17 cellular contexts compared by ENCODE assay signal in genomic region chr15:67173015-67173414, GRCh38.
DNase-seq lines count a peak whose midpoint lies in the region; ATAC-seq and TF ChIP-seq lines count a peak whose summit lies in the region.
"Had no signal": no experiment of that assay in that cellular context is flagged by ENCODE, and none has a peak within 500 bp of the region (broad histone marks: within the 10 kb centered on the region; RNA-seq: fewer than 3 reads in every experiment).

No MANE protein-coding gene starts in this region.

- no peaks in the 10 kb centered on the region for H3K27me3 ChIP-seq in CD4-positive, CD25-positive, alpha-beta regulatory T cell (ENCODE audit: control insufficient read depth, insufficient read depth, low read length)
- H3K27me3 ChIP-seq: upper lobe of left lung had no signal

- H3K4me3 Mint-ChIP-seq in T-helper 1 cell treated with Interleukin-12 subunit alpha and Interleukin-12 subunit beta and Interleukin-4 antibody, amounts not matched to agents 30 μg/mL and 1 μg/mL, for 36 hours = no peak overlapping the region
- H3K4me3 Mint-ChIP-seq in CD4-positive, CD25-positive, alpha-beta regulatory T cell = peak overlapping the region in 1 of 4 donors; percentile 8
- H3K4me3 Mint-ChIP-seq in T-helper 17 cell (peak overlapping the region; percentile 41), nephron progenitor cell (no peak overlapping the region)
- H3K4me3 Mint-ChIP-seq: natural killer cell had no signal

- H3K27me3 Mint-ChIP-seq in T-helper 1 cell treated with Interleukin-12 subunit alpha and Interleukin-12 subunit beta and Interleukin-4 antibody, amounts not matched to agents 30 μg/mL and 1 μg/mL, for 36 hours (ENCODE audit: low read depth) = no peaks in the 10 kb centered on the region
- no peaks in the 10 kb centered on the region for H3K27me3 Mint-ChIP-seq in CD4-positive, CD25-positive, alpha-beta regulatory T cell
- H3K27me3 Mint-ChIP-seq in T-helper 17 cell (no peaks in the 10 kb centered on the region), nephron progenitor cell (ENCODE audit: low read depth, poor library complexity) (peaks cover 4% of the 10 kb centered on the region)

- no peak overlapping the region for H3K27ac ChIP-seq in CD4-positive, CD25-positive, alpha-beta regulatory T cell (ENCODE audit: insufficient read depth, low read length, poor library complexity, severe bottlenecking)
- H3K27ac ChIP-seq: 22Rv1, upper lobe of left lung had no signal

- no peak for ATAC-seq in CD4-positive, CD25-positive, alpha-beta regulatory T cell (ENCODE audit: low read depth in 2 of 2)
- ATAC-seq in T-helper 17 cell = no peak
- ATAC-seq in GM18517 (IDR thresholded peaks at IDR 0.05; ENCODE audit: unreplicated experiment) = no peak
- no peak for ATAC-seq in GM19035 (IDR thresholded peaks at IDR 0.05; ENCODE audit: unreplicated experiment)
- ATAC-seq: natural killer cell had no signal

- H3K4me1 Mint-ChIP-seq in T-helper 1 cell treated with Interleukin-12 subunit alpha and Interleukin-12 subunit beta and Interleukin-4 antibody, amounts not matched to agents 30 μg/mL and 1 μg/mL, for 36 hours (ENCODE audit: low read depth) = peaks cover 65% of the 10 kb centered on the region
- peaks cover 13 to 52% (median 40%) of the 10 kb centered on the region in 4 donors for H3K4me1 Mint-ChIP-seq in CD4-positive, CD25-positive, alpha-beta regulatory T cell
- H3K4me1 Mint-ChIP-seq in T-helper 17 cell = peaks cover 55% of the 10 kb centered on the region
- H3K4me1 Mint-ChIP-seq in nephron progenitor cell = peaks cover 97% of the 10 kb centered on the region

- peak overlapping the region; percentile 41 for H3K27ac Mint-ChIP-seq in T-helper 1 cell treated with Interleukin-12 subunit alpha and Interleukin-12 subunit beta and Interleukin-4 antibody, amounts not matched to agents 30 μg/mL and 1 μg/mL, for 36 hours
- H3K27ac Mint-ChIP-seq in CD4-positive, CD25-positive, alpha-beta regulatory T cell = peak overlapping the region in 2 of 3 donors; percentile 92 to 94
- H3K27ac Mint-ChIP-seq in T-helper 17 cell = peak overlapping the region; percentile 95
- peak overlapping the region; percentile 55 for H3K27ac Mint-ChIP-seq in nephron progenitor cell

- H3K9me3 Mint-ChIP-seq in T-helper 1 cell treated with Interleukin-12 subunit alpha and Interleukin-12 subunit beta and Interleukin-4 antibody, amounts not matched to agents 30 μg/mL and 1 μg/mL, for 36 hours = no peaks in the 10 kb centered on the region
- no peaks in the 10 kb centered on the region for H3K9me3 Mint-ChIP-seq in CD4-positive, CD25-positive, alpha-beta regulatory T cell
- no peaks in the 10 kb centered on the region for H3K9me3 Mint-ChIP-seq in nephron progenitor cell
- H3K9me3 Mint-ChIP-seq: natural killer cell had no signal

- no peak overlapping the region for H3K4me3 ChIP-seq in CD4-positive, CD25-positive, alpha-beta regulatory T cell (ENCODE audit: low read depth, low read length)
- H3K4me3 ChIP-seq: upper lobe of left lung had no signal

- H3K36me3 ChIP-seq in CD4-positive, CD25-positive, alpha-beta regulatory T cell (ENCODE audit: control insufficient read depth, insufficient read depth, low read length) = peaks cover 80% of the 10 kb centered on the region

- TF ChIP-seq CTCF in nephron progenitor cell (IDR thresholded peaks at IDR 0.05) = no peak

- H3K4me1 ChIP-seq in CD4-positive, CD25-positive, alpha-beta regulatory T cell (ENCODE audit: control insufficient read depth, insufficient read depth, low read length, poor library complexity, severe bottlenecking) = peaks cover 19% of the 10 kb centered on the region

- DNase-seq in T-helper 1 cell = no peak
- no peak for DNase-seq in CD4-positive, CD25-positive, alpha-beta regulatory T cell
- no peak for DNase-seq in T-helper 17 cell
- no peak for DNase-seq in nephron progenitor cell
- DNase-seq in GM19238 (ENCODE audit: insufficient read length, low spot score) = no peak
- DNase-seq: activated CD4-positive, alpha-beta T cell treated with anti-CD3 and anti-CD28 coated beads for 4 hours; aorta; hippocampal formation; natural killer cell; NCI-H146; NCI-H2227 treated with DMSO at 0.1 percent for 48 hours; stimulated activated naive CD4-positive, alpha-beta T cell treated with Interleukin-2 at 50 U/mL for 16 hours; upper lobe of left lung had no signal

- no peaks in the 10 kb centered on the region for H3K9me3 ChIP-seq in CD4-positive, CD25-positive, alpha-beta regulatory T cell (ENCODE audit: control insufficient read depth in 2 of 2, low read length in 2 of 2)
- H3K9me3 ChIP-seq in T-helper 17 cell (ENCODE audit: control insufficient read depth, low read length, poor library complexity, severe bottlenecking) = no peaks in the 10 kb centered on the region
- H3K9me3 ChIP-seq: upper lobe of left lung had no signal

- peaks cover 75% of the 10 kb centered on the region for H3K36me3 Mint-ChIP-seq in T-helper 1 cell treated with Interleukin-12 subunit alpha and Interleukin-12 subunit beta and Interleukin-4 antibody, amounts not matched to agents 30 μg/mL and 1 μg/mL, for 36 hours (ENCODE audit: low read depth)
- H3K36me3 Mint-ChIP-seq in CD4-positive, CD25-positive, alpha-beta regulatory T cell = peaks cover 49% of the 10 kb centered on the region
- H3K36me3 Mint-ChIP-seq in T-helper 17 cell (ENCODE audit: low read depth) = peaks cover 16% of the 10 kb centered on the region
- peaks cover 64% of the 10 kb centered on the region for H3K36me3 Mint-ChIP-seq in nephron progenitor cell (ENCODE audit: low read depth)

Comparison
In these comparisons a context has a peak if more than half of its experiments do, and no peak if none do; other contexts are left out.
1. H3K27ac Mint-ChIP-seq: peak in every context shown above with its lines; median percentile 95 in T-helper 17 cell; 93 in CD4-positive, CD25-positive, alpha-beta regulatory T cell; 55 in nephron progenitor cell; 41 in T-helper 1 cell treated with Interleukin-12 subunit alpha and Interleukin-12 subunit beta and Interleukin-4 antibody, amounts not matched to agents 30 μg/mL and 1 μg/mL, for 36 hours.